16 cellular contexts compared by ENCODE assay signal in genomic region chr6:143187173-143187908, GRCh38.
A peak's percentile ranks its signal among the peaks of the same experiment; 100 is the strongest.
DNase-seq lines count a peak whose midpoint lies in the region; ATAC-seq, FAIRE-seq and TF ChIP-seq lines count a peak whose summit lies in the region.
"Had no signal": no experiment of that assay in that cellular context is flagged by ENCODE, and none has a peak within 500 bp of the region (broad histone marks: within the 10 kb centered on the region; RNA-seq: fewer than 3 reads in every experiment).

No MANE protein-coding gene starts in this region.

- FAIRE-seq in bronchial epithelial cell (lab: Jason Lieb, UNC) = no peak
- FAIRE-seq: A204.1 had no signal

- H3K9me3 ChIP-seq in right cardiac atrium (ENCODE audit: control insufficient read depth, low read length) = no peaks in the 10 kb centered on the region
- H3K9me3 ChIP-seq: neutrophil, tibial artery had no signal

- no peak overlapping the region for H3K4me3 Mint-ChIP-seq in effector memory CD8-positive, alpha-beta T cell

- ATAC-seq in right cardiac atrium = peak; percentile 51 to 55
- no peak for ATAC-seq in effector memory CD8-positive, alpha-beta T cell (replicated peaks)
- ATAC-seq in GM21717 (IDR thresholded peaks at IDR 0.05; ENCODE audit: unreplicated experiment) = no peak
- ATAC-seq in HG03469 (IDR thresholded peaks at IDR 0.05; ENCODE audit: unreplicated experiment) = no peak

- H3K36me3 ChIP-seq in bronchial epithelial cell (ENCODE audit: control insufficient read depth, insufficient read depth, low read length) = peaks cover 8% of the 10 kb centered on the region
- H3K36me3 ChIP-seq: neutrophil, tibial artery had no signal

- CTCF ChIA-PET in AG04449 (lab: Yijun Ruan, JAX) = interaction anchor here (1.1 to 3.4 kb wide), 3 partner anchors 12 to 495 kb away, joined by 4 to 13 read pairs (median 4); no protein-coding TSS in a partner anchor

- no peaks in the 10 kb centered on the region for H3K9me3 Mint-ChIP-seq in effector memory CD8-positive, alpha-beta T cell

- H3K27ac Mint-ChIP-seq in effector memory CD8-positive, alpha-beta T cell = no peak overlapping the region

- intact Hi-C loops in right cardiac atrium (cut with DNase I) = no loop called here

- H3K4me1 Mint-ChIP-seq in effector memory CD8-positive, alpha-beta T cell (ENCODE audit: low read depth in 2 of 2) = no peaks in the 10 kb centered on the region

- peaks cover 4% of the 10 kb centered on the region for H3K4me1 ChIP-seq in right cardiac atrium (ENCODE audit: control insufficient read depth, insufficient read depth, low read length)

- H3K27ac ChIP-seq in right cardiac atrium (ENCODE audit: low read length) = no peak overlapping the region
- H3K27ac ChIP-seq: neutrophil, tibial artery had no signal

- 49% methylated on average over 8 of the region's 8 CpGs for WGBS in right cardiac atrium

- POLR2A ChIA-PET in AG04449 (lab: Yijun Ruan, JAX) = interaction anchor here (0.7 to 1.1 kb wide), 2 partner anchors 11 to 218 kb away, joined by 3 to 8 read pairs; no protein-coding TSS in a partner anchor

- TF ChIP-seq CTCF in AG04449 (IDR thresholded peaks at IDR 0.05; ENCODE audit: insufficient read depth, low read length, missing control alignments) (no peak), bronchial epithelial cell (IDR thresholded peaks at IDR 0.05; ENCODE audit: insufficient read depth, low read length, severe bottlenecking) (no peak)

- no peak overlapping the region for H3K4me3 ChIP-seq in AG04449 (ENCODE audit: low read depth, low read length)
- no peak overlapping the region for H3K4me3 ChIP-seq in bronchial epithelial cell (ENCODE audit: low read depth, low read length)
- H3K4me3 ChIP-seq in right cardiac atrium (ENCODE audit: low read length) = no peak overlapping the region
- H3K4me3 ChIP-seq: tibial artery had no signal

- DNase-seq in AG04449 (ENCODE audit: low read depth, low spot score) (peak; percentile 92), HS-27A (ENCODE audit: low read depth) (peak; percentile 55), bronchial epithelial cell (ENCODE audit: low read depth) (peak; percentile 60), right cardiac atrium (peak in 1 of 3 donors; percentile 48), NCI-H187 treated with DMSO at 0.1 percent for 48 hours (lab: John Stamatoyannopoulos, UW) (no peak)
- DNase-seq in effector memory CD8-positive, alpha-beta T cell = no peak
- DNase-seq: activated CD4-positive, alpha-beta T cell treated with anti-CD3 and anti-CD28 coated beads for 1 hour; activated T-cell treated with anti-CD3 and anti-CD28 coated beads for 4 hours; effector CD8-positive, alpha-beta T cell; NCI-H2171 treated with DMSO at 0.1 percent for 48 hours; SW 1271; tibial artery had no signal

- H3K27me3 Mint-ChIP-seq in effector memory CD8-positive, alpha-beta T cell = no peaks in the 10 kb centered on the region

- H3K36me3 Mint-ChIP-seq in effector memory CD8-positive, alpha-beta T cell (ENCODE audit: insufficient read depth) = no peaks in the 10 kb centered on the region

- H3K27me3 ChIP-seq in bronchial epithelial cell (ENCODE audit: control insufficient read depth, insufficient read depth, low read length) = no peaks in the 10 kb centered on the region
- no peaks in the 10 kb centered on the region for H3K27me3 ChIP-seq in right cardiac atrium (ENCODE audit: control insufficient read depth, insufficient read depth)
- H3K27me3 ChIP-seq: neutrophil, tibial artery had no signal

Comparison
In these comparisons a context has a peak if more than half of its experiments do, and no peak if none do; other contexts are left out.
1. DNase-seq: peak in AG04449 (single experiment), HS-27A (single experiment) and bronchial epithelial cell (single experiment); none in effector memory CD8-positive, alpha-beta T cell (0 of 3) and NCI-H187 treated with DMSO at 0.1 percent for 48 hours (single experiment).
2. ATAC-seq: peak in right cardiac atrium (2 of 2); none in effector memory CD8-positive, alpha-beta T cell (single experiment), GM21717 (single experiment) and HG03469 (single experiment).